19 cellular contexts compared by ENCODE assay signal in genomic region chr11:82191690-82192089, GRCh38.
"Had no signal": no experiment of that assay in that cellular context is flagged by ENCODE, and none has a peak within 500 bp of the region (broad histone marks: within the 10 kb centered on the region; RNA-seq: fewer than 3 reads in every experiment).

No MANE protein-coding gene starts in this region.

- H3K9me3 Mint-ChIP-seq: activated CD4-positive, alpha-beta memory T cell treated with anti-CD3 and anti-CD28 coated beads for 36 hours; activated naive CD4-positive, alpha-beta T cell treated with anti-CD3 and anti-CD28 coated beads, Interleukin-2, amount 50 U/mL, for 24 hours; memory B cell; naive thymus-derived CD4-positive, alpha-beta T cell had no signal

- H3K27ac Mint-ChIP-seq: activated CD4-positive, alpha-beta memory T cell treated with anti-CD3 and anti-CD28 coated beads for 36 hours; activated CD8-positive, alpha-beta memory T cell treated with anti-CD3 and anti-CD28 coated beads, Interleukin-2, amount 10 ng/mL, durations not matched to agents 7 days and 5 days; activated naive CD4-positive, alpha-beta T cell treated with anti-CD3 and anti-CD28 coated beads, Interleukin-2, amount 50 U/mL, for 24 hours; memory B cell; naive thymus-derived CD4-positive, alpha-beta T cell; stimulated activated memory B cell treated with anti-CD40 and anti-IgM and Interleukin-4, amounts not matched to agents 10 μg/mL and 1 μg/mL and 100 μg/mL, for 72 hours had no signal

- H3K36me3 ChIP-seq: adrenal gland, esophagus muscularis mucosa, left lung, pancreas, tibial artery, uterus had no signal

- H3K9me3 ChIP-seq: adrenal gland, esophagus muscularis mucosa, left lung, mucosa of descending colon, pancreas, tibial artery, uterus had no signal

- H3K4me3 Mint-ChIP-seq: activated CD4-positive, alpha-beta memory T cell treated with anti-CD3 and anti-CD28 coated beads for 36 hours; activated CD8-positive, alpha-beta memory T cell treated with anti-CD3 and anti-CD28 coated beads, Interleukin-2, amount 10 ng/mL, durations not matched to agents 7 days and 5 days; activated naive CD4-positive, alpha-beta T cell treated with anti-CD3 and anti-CD28 coated beads, Interleukin-2, amount 50 U/mL, for 24 hours; memory B cell; naive thymus-derived CD4-positive, alpha-beta T cell; stimulated activated memory B cell treated with anti-CD40 and anti-IgM and Interleukin-4, amounts not matched to agents 10 μg/mL and 1 μg/mL and 100 μg/mL, for 72 hours had no signal

- H3K27me3 Mint-ChIP-seq: activated CD4-positive, alpha-beta memory T cell treated with anti-CD3 and anti-CD28 coated beads for 36 hours; activated CD8-positive, alpha-beta memory T cell treated with anti-CD3 and anti-CD28 coated beads, Interleukin-2, amount 10 ng/mL, durations not matched to agents 7 days and 5 days; memory B cell; stimulated activated memory B cell treated with anti-CD40 and anti-IgM and Interleukin-4, amounts not matched to agents 10 μg/mL and 1 μg/mL and 100 μg/mL, for 72 hours had no signal

- H3K4me1 ChIP-seq: adrenal gland, esophagus muscularis mucosa, left lung, pancreas, tibial artery had no signal

- H3K4me2 ChIP-seq: hepatocyte had no signal

- H2AFZ ChIP-seq: hepatocyte had no signal

- DNase-seq: activated CD4-positive, alpha-beta memory T cell treated with anti-CD3 and anti-CD28 coated beads for 36 hours; activated CD8-positive, alpha-beta memory T cell treated with anti-CD3 and anti-CD28 coated beads, Interleukin-2, amount 10 ng/mL, durations not matched to agents 7 days and 5 days; activated effector memory CD4-positive, alpha-beta T cell treated with Interleukin-2 at 50 U/mL for 16 hours; activated T-cell treated with anti-CD3 and anti-CD28 coated beads, Interleukin-2, amount 50 U/mL, for 1 hour; islet precursor cell; mucosa of descending colon; naive thymus-derived CD4-positive, alpha-beta T cell; stimulated activated CD4-positive, alpha-beta T cell treated with anti-CD3 and anti-CD28 coated beads, Interleukin-12 subunit alpha, Interleukin-12 subunit beta, amount 100 ng/mL, for 4 hours; tibial artery; uterus had no signal

- H3K36me3 Mint-ChIP-seq: activated CD4-positive, alpha-beta memory T cell treated with anti-CD3 and anti-CD28 coated beads for 36 hours; activated CD8-positive, alpha-beta memory T cell treated with anti-CD3 and anti-CD28 coated beads, Interleukin-2, amount 10 ng/mL, durations not matched to agents 7 days and 5 days; activated naive CD4-positive, alpha-beta T cell treated with anti-CD3 and anti-CD28 coated beads, Interleukin-2, amount 50 U/mL, for 24 hours; memory B cell; naive thymus-derived CD4-positive, alpha-beta T cell; stimulated activated memory B cell treated with anti-CD40 and anti-IgM and Interleukin-4, amounts not matched to agents 10 μg/mL and 1 μg/mL and 100 μg/mL, for 72 hours had no signal

- H3K27me3 ChIP-seq: adrenal gland, esophagus muscularis mucosa, hepatocyte, left lung, pancreas, tibial artery, uterus had no signal

- H3K4me1 Mint-ChIP-seq: activated CD8-positive, alpha-beta memory T cell treated with anti-CD3 and anti-CD28 coated beads, Interleukin-2, amount 10 ng/mL, durations not matched to agents 7 days and 5 days; activated naive CD4-positive, alpha-beta T cell treated with anti-CD3 and anti-CD28 coated beads, Interleukin-2, amount 50 U/mL, for 24 hours; memory B cell; stimulated activated memory B cell treated with anti-CD40 and anti-IgM and Interleukin-4, amounts not matched to agents 10 μg/mL and 1 μg/mL and 100 μg/mL, for 72 hours had no signal

- FAIRE-seq: colon, pancreas had no signal

- ATAC-seq: activated CD8-positive, alpha-beta memory T cell treated with anti-CD3 and anti-CD28 coated beads, Interleukin-2, amount 10 ng/mL, durations not matched to agents 7 days and 5 days; left lung; mucosa of descending colon; naive thymus-derived CD4-positive, alpha-beta T cell; stimulated activated memory B cell treated with anti-CD40 and anti-IgM and Interleukin-4, amounts not matched to agents 10 μg/mL and 1 μg/mL and 100 μg/mL, for 72 hours had no signal

- H3K79me2 ChIP-seq: hepatocyte had no signal

- H3K4me3 ChIP-seq: adrenal gland, esophagus muscularis mucosa, hepatocyte, left lung, mucosa of descending colon, pancreas, tibial artery, uterus had no signal

- H3K27ac ChIP-seq: adrenal gland, esophagus muscularis mucosa, hepatocyte, left lung, pancreas, tibial artery, uterus had no signal
